Comparison of ENCODE assay signal across 21 cellular contexts in the genomic region with DNA sequence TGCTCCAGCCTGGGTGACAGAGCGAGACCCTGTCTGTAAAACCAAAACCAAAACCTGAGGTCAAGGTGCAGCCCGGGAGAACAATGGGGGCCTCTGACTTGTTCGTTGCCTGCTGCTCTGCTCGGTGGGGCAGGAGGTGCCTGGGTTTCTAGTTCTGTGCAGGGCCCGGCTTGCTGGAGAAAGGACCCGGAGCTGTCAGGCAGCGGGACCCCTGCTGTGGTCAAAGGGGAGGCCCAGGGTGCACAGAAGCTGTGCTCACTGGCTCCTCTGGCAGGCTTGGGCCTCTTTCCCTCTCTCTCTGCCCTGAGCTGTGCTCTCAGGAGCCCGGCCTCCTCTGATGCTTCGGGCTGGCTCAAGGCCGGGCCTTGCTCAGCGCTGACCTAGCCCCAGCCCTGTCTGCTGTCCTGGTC. TPM values are rescaled to one million over a fixed set of nuclear protein-coding genes. Genes with fewer than 3 reads are reported as not detected.
A peak's percentile ranks its signal among the peaks of the same experiment; 100 is the strongest.
DNase-seq lines count a peak whose midpoint lies in the region; ATAC-seq and TF ChIP-seq lines count a peak whose summit lies in the region.
"Had no signal": no experiment of that assay in that cellular context is flagged by ENCODE, and none has a peak within 500 bp of the region (broad histone marks: within the 10 kb centered on the region; RNA-seq: fewer than 3 reads in every experiment).

No MANE protein-coding gene starts in this region.

- TF ChIP-seq CTCF in RWPE1 (conservative IDR thresholded peaks at IDR 0.05; ENCODE audit: low read depth): no peak
- TF ChIP-seq CTCF in endothelial cell (IDR thresholded peaks at IDR 0.05; ENCODE audit: unreplicated experiment): no peak

- CTCF ChIA-PET in RWPE1 (lab: Yijun Ruan, JAX): interaction anchor here (0.6 to 2.8 kb wide), 3 partner anchors 13 to 222 kb away, joined by 3 to 8 read pairs (median 6); no protein-coding TSS in a partner anchor

- TF ChIP-seq POLR2A in GM18505 (IDR thresholded peaks at IDR 0.05; ENCODE audit: borderline replicate concordance, extremely low read depth, insufficient read depth, insufficient read length): no peak

- no peak overlapping the region for H3K4me3 Mint-ChIP-seq in endothelial cell (ENCODE audit: unreplicated experiment)
- H3K4me3 Mint-ChIP-seq: B cell, T-helper 17 cell had no signal

- H3K4me1 ChIP-seq in BLaER1: peaks cover 28% of the 10 kb centered on the region

- H3K27ac Mint-ChIP-seq in endothelial cell (ENCODE audit: unreplicated experiment): no peak overlapping the region
- H3K27ac Mint-ChIP-seq: B cell, T-helper 17 cell had no signal

- no peaks in the 10 kb centered on the region for H3K36me3 Mint-ChIP-seq in endothelial cell (ENCODE audit: low read depth, unreplicated experiment)

- H3K4me1 Mint-ChIP-seq in endothelial cell (ENCODE audit: unreplicated experiment): no peaks in the 10 kb centered on the region
- H3K4me1 Mint-ChIP-seq: B cell had no signal

- POLR2A ChIA-PET in RWPE1 (lab: Yijun Ruan, JAX; ENCODE audit: low non-redundant PET): no interaction called here

- H4K20me1 ChIP-seq in BLaER1: peaks cover 72% of the 10 kb centered on the region

- H3K27me3 Mint-ChIP-seq in endothelial cell (ENCODE audit: unreplicated experiment): peaks cover 8% of the 10 kb centered on the region

- H3K4me2 ChIP-seq in BLaER1: no peak overlapping the region
- H3K4me2 ChIP-seq: A549 had no signal

- no peaks in the 10 kb centered on the region for H3K27me3 ChIP-seq in BLaER1

- DNase-seq in RWPE1 (ENCODE audit: low spot score): no peak
- no peak for DNase-seq in endothelial cell (ENCODE audit: low spot score)
- DNase-seq in NCI-H748 treated with DMSO at 0.1 percent for 48 hours (lab: John Stamatoyannopoulos, UW): no peak
- DNase-seq: DMS79; H9; Kasumi-1; NCI-H1417 treated with DMSO at 0.1 percent for 48 hours; NCI-H187; NCI-H510A; NK-92 treated with Interleukin-12 subunit alpha and Interleukin-12 subunit beta, amount 100 ng/mL, for 24 hours; SW 1271; T-helper 17 cell had no signal

- H3K27ac ChIP-seq in BLaER1: no peak overlapping the region
- H3K27ac ChIP-seq in RWPE1: peak overlapping the region; percentile 3; the same call in 1 of the 2 replicates
- H3K27ac ChIP-seq: A549, SJSA1 had no signal

- no peaks in the 10 kb centered on the region for H3K9me3 ChIP-seq in BLaER1
- H3K9me3 ChIP-seq: A549, SJSA1 had no signal

- H3K9ac ChIP-seq in BLaER1: 0 out of 2 replicates have a peak overlapping the region, but pooled peaks have one; percentile 34

- no peaks in the 10 kb centered on the region for H3K9me3 Mint-ChIP-seq in endothelial cell (ENCODE audit: unreplicated experiment)

- ATAC-seq in GM18505 (IDR thresholded peaks at IDR 0.05; ENCODE audit: unreplicated experiment) (peak; percentile 48), HG02798 (IDR thresholded peaks at IDR 0.05; ENCODE audit: poor library complexity, unreplicated experiment) (peak; percentile 49), GM21717 (IDR thresholded peaks at IDR 0.05; ENCODE audit: unreplicated experiment) (no peak)
- ATAC-seq: A549, Panc1, T-helper 17 cell had no signal

- H3K4me3 ChIP-seq in BLaER1: no peak overlapping the region
- H3K4me3 ChIP-seq: A549, SJSA1 had no signal

- peaks cover 61% of the 10 kb centered on the region for H3K36me3 ChIP-seq in BLaER1
- H3K36me3 ChIP-seq: SJSA1 had no signal

RNA-seq across cellular contexts. Expression of a gene that starts 3.5 kb away (rescaled TPM):
- total RNA-seq in endothelial cell (ENCODE audit: unreplicated experiment): 5.4 TPM
- total RNA-seq: B cell had no signal

RNA-seq across cellular contexts. Expression of a gene that starts 28.1 kb away (rescaled TPM):
- total RNA-seq in endothelial cell (ENCODE audit: unreplicated experiment): 4.4 TPM
- total RNA-seq: B cell, MCF 10A, SJSA1, T-helper 17 cell had no signal
